Comparison of ENCODE assay signal across 1 cellular context in the genomic region with DNA sequence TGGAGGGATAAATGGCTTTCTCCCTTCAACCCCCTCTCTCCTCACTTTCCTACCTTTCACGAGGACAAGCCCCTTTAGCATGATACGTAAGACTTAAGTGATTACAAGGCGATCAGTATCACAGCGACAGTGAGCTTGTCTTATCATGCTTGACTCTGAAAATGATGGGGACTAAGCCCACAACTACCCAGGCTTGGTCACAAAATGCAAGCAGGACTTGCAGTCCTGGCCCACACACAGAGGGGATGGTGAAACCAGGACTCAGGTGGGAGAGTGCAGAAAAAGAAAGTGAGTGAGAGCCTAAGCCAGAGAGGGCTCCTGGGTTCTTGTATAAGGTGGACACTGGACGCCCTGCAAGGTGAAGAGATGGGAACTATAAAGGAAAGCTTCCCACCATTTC.
TF ChIP-seq lines count a peak whose summit lies in the region.

No MANE protein-coding gene starts in this region.

TF ChIP-seq in GM23338, 12 proteins besides CTCF, POLR2A, EP300 and RAD21 (continued from another document):
- TF ChIP-seq, protein P1, sequence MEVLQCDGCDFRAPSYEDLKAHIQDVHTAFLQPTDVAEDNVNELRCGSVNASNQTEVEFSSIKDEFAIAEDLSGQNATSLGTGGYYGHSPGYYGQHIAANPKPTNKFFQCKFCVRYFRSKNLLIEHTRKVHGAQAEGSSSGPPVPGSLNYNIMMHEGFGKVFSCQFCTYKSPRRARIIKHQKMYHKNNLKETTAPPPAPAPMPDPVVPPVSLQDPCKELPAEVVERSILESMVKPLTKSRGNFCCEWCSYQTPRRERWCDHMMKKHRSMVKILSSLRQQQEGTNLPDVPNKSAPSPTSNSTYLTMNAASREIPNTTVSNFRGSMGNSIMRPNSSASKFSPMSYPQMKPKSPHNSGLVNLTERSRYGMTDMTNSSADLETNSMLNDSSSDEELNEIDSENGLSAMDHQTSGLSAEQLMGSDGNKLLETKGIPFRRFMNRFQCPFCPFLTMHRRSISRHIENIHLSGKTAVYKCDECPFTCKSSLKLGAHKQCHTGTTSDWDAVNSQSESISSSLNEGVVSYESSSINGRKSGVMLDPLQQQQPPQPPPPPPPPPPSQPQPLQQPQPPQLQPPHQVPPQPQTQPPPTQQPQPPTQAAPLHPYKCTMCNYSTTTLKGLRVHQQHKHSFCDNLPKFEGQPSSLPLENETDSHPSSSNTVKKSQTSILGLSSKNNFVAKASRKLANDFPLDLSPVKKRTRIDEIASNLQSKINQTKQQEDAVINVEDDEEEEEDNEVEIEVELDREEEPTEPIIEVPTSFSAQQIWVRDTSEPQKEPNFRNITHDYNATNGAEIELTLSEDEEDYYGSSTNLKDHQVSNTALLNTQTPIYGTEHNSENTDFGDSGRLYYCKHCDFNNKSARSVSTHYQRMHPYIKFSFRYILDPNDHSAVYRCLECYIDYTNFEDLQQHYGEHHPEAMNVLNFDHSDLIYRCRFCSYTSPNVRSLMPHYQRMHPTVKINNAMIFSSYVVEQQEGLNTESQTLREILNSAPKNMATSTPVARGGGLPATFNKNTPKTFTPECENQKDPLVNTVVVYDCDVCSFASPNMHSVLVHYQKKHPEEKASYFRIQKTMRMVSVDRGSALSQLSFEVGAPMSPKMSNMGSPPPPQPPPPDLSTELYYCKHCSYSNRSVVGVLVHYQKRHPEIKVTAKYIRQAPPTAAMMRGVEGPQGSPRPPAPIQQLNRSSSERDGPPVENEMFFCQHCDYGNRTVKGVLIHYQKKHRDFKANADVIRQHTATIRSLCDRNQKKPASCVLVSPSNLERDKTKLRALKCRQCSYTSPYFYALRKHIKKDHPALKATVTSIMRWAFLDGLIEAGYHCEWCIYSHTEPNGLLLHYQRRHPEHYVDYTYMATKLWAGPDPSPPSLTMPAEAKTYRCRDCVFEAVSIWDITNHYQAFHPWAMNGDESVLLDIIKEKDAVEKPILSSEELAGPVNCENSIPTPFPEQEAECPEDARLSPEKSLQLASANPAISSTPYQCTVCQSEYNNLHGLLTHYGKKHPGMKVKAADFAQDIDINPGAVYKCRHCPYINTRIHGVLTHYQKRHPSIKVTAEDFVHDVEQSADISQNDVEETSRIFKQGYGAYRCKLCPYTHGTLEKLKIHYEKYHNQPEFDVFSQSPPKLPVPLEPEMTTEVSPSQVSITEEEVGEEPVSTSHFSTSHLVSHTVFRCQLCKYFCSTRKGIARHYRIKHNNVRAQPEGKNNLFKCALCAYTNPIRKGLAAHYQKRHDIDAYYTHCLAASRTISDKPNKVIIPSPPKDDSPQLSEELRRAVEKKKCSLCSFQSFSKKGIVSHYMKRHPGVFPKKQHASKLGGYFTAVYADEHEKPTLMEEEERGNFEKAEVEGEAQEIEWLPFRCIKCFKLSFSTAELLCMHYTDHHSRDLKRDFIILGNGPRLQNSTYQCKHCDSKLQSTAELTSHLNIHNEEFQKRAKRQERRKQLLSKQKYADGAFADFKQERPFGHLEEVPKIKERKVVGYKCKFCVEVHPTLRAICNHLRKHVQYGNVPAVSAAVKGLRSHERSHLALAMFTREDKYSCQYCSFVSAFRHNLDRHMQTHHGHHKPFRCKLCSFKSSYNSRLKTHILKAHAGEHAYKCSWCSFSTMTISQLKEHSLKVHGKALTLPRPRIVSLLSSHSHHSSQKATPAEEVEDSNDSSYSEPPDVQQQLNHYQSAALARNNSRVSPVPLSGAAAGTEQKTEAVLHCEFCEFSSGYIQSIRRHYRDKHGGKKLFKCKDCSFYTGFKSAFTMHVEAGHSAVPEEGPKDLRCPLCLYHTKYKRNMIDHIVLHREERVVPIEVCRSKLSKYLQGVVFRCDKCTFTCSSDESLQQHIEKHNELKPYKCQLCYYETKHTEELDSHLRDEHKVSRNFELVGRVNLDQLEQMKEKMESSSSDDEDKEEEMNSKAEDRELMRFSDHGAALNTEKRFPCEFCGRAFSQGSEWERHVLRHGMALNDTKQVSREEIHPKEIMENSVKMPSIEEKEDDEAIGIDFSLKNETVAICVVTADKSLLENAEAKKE (CRISPR knock-in tag; IDR thresholded peaks at IDR 0.05) = no peak
- no peak for TF ChIP-seq POLR2AphosphoS5 (IDR thresholded peaks at IDR 0.05; ENCODE audit: low read depth)
TF ChIP-seq in GM23338: peak in this region for 0.
